ENCODE assay signal across 8 cellular contexts in the genomic region with DNA sequence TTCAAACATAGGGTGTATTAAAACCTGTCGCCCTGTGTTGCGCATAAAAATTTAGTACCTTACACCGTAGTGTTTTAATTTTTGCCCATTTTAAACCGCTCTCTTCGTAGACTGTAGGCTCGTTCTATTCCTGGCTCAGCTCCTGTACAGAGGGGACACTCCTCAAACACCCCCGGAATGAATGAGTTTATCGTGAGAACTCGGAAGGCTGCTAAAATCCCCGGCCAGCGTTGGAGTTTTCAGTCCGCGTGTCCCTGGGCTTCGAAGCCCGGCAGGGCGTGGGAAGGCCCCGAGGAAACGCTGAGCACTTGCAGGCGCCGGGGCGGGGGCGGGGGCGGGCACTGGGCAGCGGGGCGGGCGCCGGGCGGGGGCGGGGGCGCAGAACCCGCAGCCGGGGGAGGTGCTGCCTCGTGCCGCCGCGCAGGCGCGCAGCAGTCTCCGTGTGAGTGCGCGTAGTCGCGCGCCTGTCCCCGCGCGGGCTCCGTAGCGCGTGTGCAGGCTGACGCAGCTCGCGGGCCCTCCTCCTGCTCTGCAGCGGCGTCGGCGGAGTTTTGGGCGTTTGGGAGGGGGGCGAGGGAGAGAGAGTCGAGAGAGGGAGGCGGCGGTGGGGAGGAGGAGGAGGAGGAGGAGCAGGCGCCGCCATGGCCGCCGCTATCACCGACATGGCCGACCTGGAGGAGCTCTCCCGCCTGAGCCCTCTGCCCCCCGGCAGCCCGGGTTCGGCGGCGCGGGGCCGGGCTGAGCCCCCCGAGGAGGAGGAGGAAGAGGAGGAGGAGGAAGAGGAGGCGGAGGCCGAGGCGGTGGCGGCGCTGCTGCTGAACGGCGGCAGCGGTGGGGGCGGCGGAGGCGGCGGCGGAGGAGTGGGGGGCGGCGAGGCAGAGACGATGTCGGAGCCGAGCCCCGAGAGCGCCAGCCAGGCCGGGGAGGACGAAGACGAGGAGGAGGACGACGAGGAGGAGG. TPM values are rescaled to one million over a fixed set of nuclear protein-coding genes. Genes with fewer than 3 reads are reported as not detected.
DNase-seq lines count a peak whose midpoint lies in the region; ATAC-seq and TF ChIP-seq lines count a peak whose summit lies in the region.

AEBP2 (plus strand) TSS at position 434 of the 960 bp plus-strand sequence; CDS start at position 642, 208 bp downstream.

- peak within 1 kb of the TSS; percentile 89 to 90 for H3K27ac ChIP-seq in left lung

- ATAC-seq in HG03439 (IDR thresholded peaks at IDR 0.05; ENCODE audit: unreplicated experiment) (peak; percentile 80), left lung (peak; percentile 96)

- H3K36me3 ChIP-seq in BE2C (peaks cover 4% of the 10 kb centered on the region; the same call in 1 of the 2 replicates), left lung (peaks cover 0 to 9% of the 10 kb centered on the region in 2 donors)

- DNase-seq in BE2C: peak; percentile 92
- peak; percentile 87 for DNase-seq in GM19238 (ENCODE audit: insufficient read length, low spot score)
- DNase-seq in NCI-H69 (lab: John Stamatoyannopoulos, UW): peak; percentile 93
- DNase-seq in activated CD4-positive, alpha-beta T cell treated with anti-CD3 and anti-CD28 coated beads, Interleukin-2, amount 50 U/mL, for 1 hour: peak; percentile 95
- peak; percentile 96 for DNase-seq in dedifferentiated amniotic fluid mesenchymal stem cell (ENCODE audit: extremely low spot score)
- DNase-seq in left lung: peak; percentile 94 to 97
- peak; percentile 89 for DNase-seq in stimulated activated CD4-positive, alpha-beta T cell treated with anti-CD3 and anti-CD28 coated beads, Interleukin-2, amount 100 ng/mL, for 4 hours (ENCODE audit: low read depth)

- H3K27me3 ChIP-seq in BE2C (0 out of 2 replicates have a peak, but pooled peaks cover 4% of the 10 kb centered on the region), left lung (no peaks in the 10 kb centered on the region)

- H3K4me3 ChIP-seq in BE2C (ENCODE audit: low read depth, low read length) (peak within 1 kb of the TSS; percentile 81), left lung (peak within 1 kb of the TSS; percentile 95 to 98)

- H3K4me1 ChIP-seq in BE2C: no peaks in the 10 kb centered on the region; the same call in 1 of the 2 replicates
- H3K4me1 ChIP-seq in left lung: peaks cover 11 to 32% of the 10 kb centered on the region in 2 donors

- H3K9me3 ChIP-seq in BE2C (peaks cover 5% of the 10 kb centered on the region), left lung (peaks cover 0 to 5% of the 10 kb centered on the region in 2 donors)

- intact Hi-C loops in left lung (cut with DNase I): no loop called here

- TF ChIP-seq CTCF in BE2C (IDR thresholded peaks at IDR 0.05; ENCODE audit: low read depth, low read length) (no peak), left lung (IDR thresholded peaks at IDR 0.05) (no peak)

RNA-seq across cellular contexts. Expression of gene AEBP2, which starts in this region (rescaled TPM):
- 20.5 TPM for polyA plus RNA-seq in BE2C (2012; ENCODE audit: insufficient read depth, insufficient read length, low read depth)
- total RNA-seq in left lung: 10 to 100 TPM; 28.2 to 31.5 TPM

Comparison
In these comparisons a context has a peak if more than half of its experiments do, and no peak if none do; other contexts are left out.
1. Peak in every context shown above with its lines: DNase-seq, ATAC-seq, H3K4me3 ChIP-seq and H3K27ac ChIP-seq.